In the genomic region with DNA sequence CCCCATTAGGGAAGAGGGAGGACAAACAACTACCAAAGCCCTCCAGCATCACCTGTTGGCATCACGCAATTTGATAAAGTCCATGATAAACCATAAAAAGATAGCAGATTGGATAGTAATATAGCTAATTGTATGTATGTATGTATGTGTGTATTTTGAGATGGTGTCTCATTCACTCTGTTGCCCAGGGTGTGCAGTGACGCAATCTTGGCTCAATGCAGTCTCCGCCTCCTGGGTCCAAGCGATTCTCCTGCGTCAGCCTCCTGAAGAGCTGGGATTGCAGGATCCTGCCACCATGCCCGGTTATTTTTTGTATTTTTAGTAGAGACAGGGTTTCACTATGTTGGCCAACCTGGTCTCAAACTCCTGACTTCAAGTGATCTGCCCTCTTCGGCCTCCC, we compare ENCODE assay signal across 26 cellular contexts.
"Had no signal": no experiment of that assay in that cellular context is flagged by ENCODE, and none has a peak within 500 bp of the region (broad histone marks: within the 10 kb centered on the region; RNA-seq: fewer than 3 reads in every experiment).

No MANE protein-coding gene starts in this region.

- H3K9me3 ChIP-seq: esophagus muscularis mucosa, gastroesophageal sphincter, heart left ventricle, left lung, prostate gland, right atrium auricular region, sigmoid colon, stomach, tibial nerve, upper lobe of right lung, uterus had no signal

- FAIRE-seq: endothelial cell of umbilical vein, kidney had no signal

- ATAC-seq: foreskin keratinocyte; gastroesophageal sphincter; heart left ventricle; naive thymus-derived CD4-positive, alpha-beta T cell; stimulated activated effector memory CD8-positive, alpha-beta T cell treated with anti-CD3 and anti-CD28 coated beads, Interleukin-12 subunit alpha, Interleukin-12 subunit beta, amount 100 ng/mL, for 72 hours had no signal

- H3K4me1 ChIP-seq: foreskin keratinocyte, prostate gland, uterus had no signal

- H3K27me3 ChIP-seq: esophagus muscularis mucosa, foreskin keratinocyte, gastroesophageal sphincter, heart left ventricle, hepatocyte, left lung, neural progenitor cell, right atrium auricular region, sigmoid colon, stomach, tibial nerve, upper lobe of right lung, uterus had no signal

- H3K4me3 ChIP-seq: coronary artery, esophagus muscularis mucosa, gastroesophageal sphincter, heart left ventricle, hepatocyte, left lung, neural progenitor cell, prostate gland, right atrium auricular region, sigmoid colon, stomach, tibial nerve, upper lobe of right lung, uterus had no signal

- H3K27ac ChIP-seq: foreskin keratinocyte, neural progenitor cell, prostate gland, right atrium auricular region, tibial nerve, uterus had no signal

- DNase-seq: dermis blood vessel endothelial cell; effector memory CD4-positive, alpha-beta T cell; foreskin keratinocyte; heart left ventricle; kidney; mesenchymal stem cell; midbrain; naive thymus-derived CD4-positive, alpha-beta T cell; sigmoid colon; stimulated activated CD4-positive, alpha-beta T cell treated with anti-CD3 and anti-CD28 coated beads, Interleukin-2, amount 100 ng/mL, for 24 hours; stimulated activated CD4-positive, alpha-beta T cell treated with anti-CD3 and anti-CD28 coated beads, Interleukin-4, amount 100 ng/mL, for 24 hours; stimulated activated naive CD4-positive, alpha-beta T cell treated with Interleukin-2 at 50 U/mL for 16 hours; stomach; upper lobe of right lung; uterus had no signal

- H2AFZ ChIP-seq: hepatocyte, neural progenitor cell had no signal

- H3K4me2 ChIP-seq: hepatocyte, neural progenitor cell had no signal

- H3K9ac ChIP-seq: neural progenitor cell had no signal

- H3K36me3 ChIP-seq: esophagus muscularis mucosa, gastroesophageal sphincter, heart left ventricle, left lung, neural progenitor cell, prostate gland, right atrium auricular region, sigmoid colon, stomach, tibial nerve, upper lobe of right lung, uterus had no signal
